16 cellular contexts compared by ENCODE assay signal in genomic region chr6:1088441-1089001, GRCh38.
"Had no signal": no experiment of that assay in that cellular context is flagged by ENCODE, and none has a peak within 500 bp of the region (broad histone marks: within the 10 kb centered on the region; RNA-seq: fewer than 3 reads in every experiment).

No MANE protein-coding gene starts in this region.

- H3K9ac ChIP-seq: neural progenitor cell, parathyroid adenoma had no signal

- H3K4me3 ChIP-seq: dorsolateral prefrontal cortex, heart right ventricle, neural progenitor cell, skin epidermis, stomach had no signal

- H3K36me3 ChIP-seq: heart right ventricle, neural progenitor cell, stomach had no signal

- H3K9me3 ChIP-seq: heart right ventricle, stomach had no signal

- ATAC-seq: activated naive CD4-positive, alpha-beta T cell treated with anti-CD3 and anti-CD28 coated beads, Interleukin-2, amount 50 U/mL, for 72 hours; activated T-cell treated with anti-CD3 and anti-CD28 coated beads, Interleukin-2, amount 50 U/mL, for 4 hours; heart right ventricle had no signal

- H2AFZ ChIP-seq: neural progenitor cell, parathyroid adenoma had no signal

- H3K4me1 ChIP-seq: heart right ventricle, neural progenitor cell, parathyroid adenoma had no signal

- H3K4me2 ChIP-seq: neural progenitor cell had no signal

- H3K27ac ChIP-seq: dorsolateral prefrontal cortex, heart right ventricle, neural progenitor cell, parathyroid adenoma had no signal

- H3K79me2 ChIP-seq: parathyroid adenoma had no signal

- H3K27me3 ChIP-seq: neural progenitor cell, stomach had no signal

- DNase-seq: activated CD4-positive, alpha-beta memory T cell treated with anti-CD3 and anti-CD28 coated beads for 36 hours; activated CD4-positive, CD25-positive, alpha-beta regulatory T cell treated with anti-CD3 and anti-CD28 coated beads, Interleukin-2, amount 50 U/mL, for 72 hours; activated effector memory CD4-positive, alpha-beta T cell treated with anti-CD3 and anti-CD28 coated beads, Interleukin-2, amount 50 U/mL, for 16 hours; activated T-cell treated with anti-CD3 and anti-CD28 coated beads, Interleukin-2, amount 50 U/mL, for 4 hours; dorsolateral prefrontal cortex; heart right ventricle; kidney; stimulated activated CD4-positive, alpha-beta T cell treated with anti-CD3 and anti-CD28 coated beads, Interleukin-4, amount 100 ng/mL, for 4 hours; stomach had no signal

- FAIRE-seq: endometrium, frontal cortex, kidney, urothelium cell line had no signal
